ENCODE assay signal across 2 cellular contexts in the genomic region with DNA sequence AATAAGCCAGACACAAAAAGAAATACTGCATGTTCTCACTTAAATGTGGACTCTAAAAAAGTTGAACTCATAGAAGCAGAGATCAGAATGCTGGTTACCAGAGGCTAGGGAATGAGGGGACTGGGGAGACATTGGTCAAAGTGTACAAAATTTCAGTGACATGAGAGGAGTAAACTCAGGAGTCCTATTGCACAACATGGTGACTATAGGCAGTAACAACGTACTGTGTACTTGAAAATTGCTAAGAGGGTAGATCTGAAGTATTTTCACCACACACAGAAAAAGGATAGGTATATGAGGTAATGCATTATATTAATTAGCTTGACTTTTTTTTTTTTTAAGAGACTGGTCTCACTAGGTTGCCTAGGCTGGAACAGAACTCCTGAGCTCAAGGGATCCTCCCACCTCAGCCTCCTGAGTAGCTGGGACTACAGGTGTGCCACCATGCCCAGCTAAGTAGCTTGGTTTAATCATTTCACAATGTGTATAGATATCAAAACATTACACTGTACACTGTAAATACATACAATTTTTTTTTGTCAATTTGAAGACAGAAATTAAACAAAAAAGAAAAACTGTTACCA.
A peak's percentile ranks its signal among the peaks of the same experiment; 100 is the strongest.
TF ChIP-seq lines count a peak whose summit lies in the region.

No MANE protein-coding gene starts in this region.

TF ChIP-seq in IMR-90, 13 proteins besides CTCF, POLR2A, EP300 and RAD21:
- TF ChIP-seq CEBPB (IDR thresholded peaks at IDR 0.05; ENCODE audit: low read depth, low read length) (peak; percentile 62), NFE2L2 (IDR thresholded peaks at IDR 0.05; ENCODE audit: low read depth, low read length) (no peak)

TF ChIP-seq in WTC11, 78 proteins besides CTCF, POLR2A, EP300 and RAD21:
- TF ChIP-seq, protein P1, sequence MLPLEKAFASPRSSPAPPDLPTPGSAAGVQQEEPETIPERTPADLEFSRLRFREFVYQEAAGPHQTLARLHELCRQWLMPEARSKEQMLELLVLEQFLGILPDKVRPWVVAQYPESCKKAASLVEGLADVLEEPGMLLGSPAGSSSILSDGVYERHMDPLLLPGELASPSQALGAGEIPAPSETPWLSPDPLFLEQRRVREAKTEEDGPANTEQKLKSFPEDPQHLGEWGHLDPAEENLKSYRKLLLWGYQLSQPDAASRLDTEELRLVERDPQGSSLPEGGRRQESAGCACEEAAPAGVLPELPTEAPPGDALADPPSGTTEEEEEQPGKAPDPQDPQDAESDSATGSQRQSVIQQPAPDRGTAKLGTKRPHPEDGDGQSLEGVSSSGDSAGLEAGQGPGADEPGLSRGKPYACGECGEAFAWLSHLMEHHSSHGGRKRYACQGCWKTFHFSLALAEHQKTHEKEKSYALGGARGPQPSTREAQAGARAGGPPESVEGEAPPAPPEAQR (CRISPR knock-in tag; IDR thresholded peaks at IDR 0.05): no peak
- TF ChIP-seq NR1H2 (CRISPR knock-in tag; IDR thresholded peaks at IDR 0.05) (no peak), GTF2I (CRISPR knock-in tag; conservative IDR thresholded peaks at IDR 0.05) (no peak), JUN (CRISPR knock-in tag; IDR thresholded peaks at IDR 0.05) (no peak)
- TF ChIP-seq, protein P2, sequence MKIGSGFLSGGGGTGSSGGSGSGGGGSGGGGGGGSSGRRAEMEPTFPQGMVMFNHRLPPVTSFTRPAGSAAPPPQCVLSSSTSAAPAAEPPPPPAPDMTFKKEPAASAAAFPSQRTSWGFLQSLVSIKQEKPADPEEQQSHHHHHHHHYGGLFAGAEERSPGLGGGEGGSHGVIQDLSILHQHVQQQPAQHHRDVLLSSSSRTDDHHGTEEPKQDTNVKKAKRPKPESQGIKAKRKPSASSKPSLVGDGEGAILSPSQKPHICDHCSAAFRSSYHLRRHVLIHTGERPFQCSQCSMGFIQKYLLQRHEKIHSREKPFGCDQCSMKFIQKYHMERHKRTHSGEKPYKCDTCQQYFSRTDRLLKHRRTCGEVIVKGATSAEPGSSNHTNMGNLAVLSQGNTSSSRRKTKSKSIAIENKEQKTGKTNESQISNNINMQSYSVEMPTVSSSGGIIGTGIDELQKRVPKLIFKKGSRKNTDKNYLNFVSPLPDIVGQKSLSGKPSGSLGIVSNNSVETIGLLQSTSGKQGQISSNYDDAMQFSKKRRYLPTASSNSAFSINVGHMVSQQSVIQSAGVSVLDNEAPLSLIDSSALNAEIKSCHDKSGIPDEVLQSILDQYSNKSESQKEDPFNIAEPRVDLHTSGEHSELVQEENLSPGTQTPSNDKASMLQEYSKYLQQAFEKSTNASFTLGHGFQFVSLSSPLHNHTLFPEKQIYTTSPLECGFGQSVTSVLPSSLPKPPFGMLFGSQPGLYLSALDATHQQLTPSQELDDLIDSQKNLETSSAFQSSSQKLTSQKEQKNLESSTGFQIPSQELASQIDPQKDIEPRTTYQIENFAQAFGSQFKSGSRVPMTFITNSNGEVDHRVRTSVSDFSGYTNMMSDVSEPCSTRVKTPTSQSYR (CRISPR knock-in tag; IDR thresholded peaks at IDR 0.05): no peak
